Comparison of ENCODE assay signal across 15 cellular contexts in the genomic region with DNA sequence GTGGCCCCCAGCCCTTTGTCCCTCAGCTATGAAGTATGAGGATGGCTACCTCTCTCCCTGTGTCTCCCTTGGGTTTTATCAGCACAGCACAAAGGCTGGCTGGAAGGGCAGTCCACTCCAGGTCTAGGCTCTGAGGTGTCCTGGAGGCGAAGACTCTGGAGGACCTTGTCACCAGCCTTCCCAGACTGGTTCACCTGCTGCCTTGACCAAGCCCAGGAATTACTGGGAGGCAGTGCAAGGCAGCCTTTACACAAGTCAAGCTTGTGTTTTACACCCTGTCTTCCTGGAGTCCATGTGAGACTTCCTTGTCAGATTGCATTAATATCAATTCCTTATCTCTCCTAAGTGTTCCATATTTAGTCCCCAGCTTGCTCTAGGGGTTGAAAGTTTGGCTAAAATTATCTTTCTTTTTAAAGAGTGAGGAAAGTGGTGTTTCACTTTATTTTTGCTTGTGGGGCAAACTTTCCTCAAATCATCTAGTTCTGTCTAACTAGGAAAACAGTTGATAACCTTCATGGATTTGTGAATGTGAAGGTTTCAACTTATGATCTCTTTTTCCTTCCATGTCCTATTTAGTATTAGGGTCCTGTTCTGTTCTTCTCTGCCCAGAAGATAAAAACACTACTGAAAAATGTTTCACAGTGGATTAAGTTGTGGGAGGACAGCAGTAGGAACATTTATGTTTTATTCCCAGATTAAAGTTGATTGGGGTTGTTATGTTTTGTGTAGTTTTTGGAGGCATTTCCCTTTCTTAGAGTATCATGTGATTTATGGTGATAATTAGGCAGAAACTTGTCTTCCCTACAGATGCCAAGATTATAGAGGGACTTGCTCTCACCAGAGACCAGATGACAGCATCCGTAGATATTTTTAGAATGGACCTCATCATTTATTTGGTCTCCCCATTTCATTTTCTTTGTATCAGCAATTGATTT.
DNase-seq lines count a peak whose midpoint lies in the region; ATAC-seq and TF ChIP-seq lines count a peak whose summit lies in the region.
"Had no signal": no experiment of that assay in that cellular context is flagged by ENCODE, and none has a peak within 500 bp of the region (broad histone marks: within the 10 kb centered on the region; RNA-seq: fewer than 3 reads in every experiment).

No MANE protein-coding gene starts in this region.

- no peak for ATAC-seq in memory B cell (ENCODE audit: low read depth)
- no peak for ATAC-seq in HG02610 (IDR thresholded peaks at IDR 0.05; ENCODE audit: unreplicated experiment)
- ATAC-seq: T-cell had no signal

- WGBS in testis, 2 donors = 56 to 71% methylated on average over 2 of the region's 2 CpGs

- H3K36me3 ChIP-seq in ascending aorta (peaks cover 9 to 10% of the 10 kb centered on the region in 2 donors), testis (ENCODE audit: low read depth, missing control alignments) (no peaks in the 10 kb centered on the region)

- intact Hi-C loops in ascending aorta (cut with DNase I) = no loop called here
- intact Hi-C loops in testis (cut with DNase I; ENCODE audit: low total_unique reads) = no loop called here

- H3K4me1 ChIP-seq in ascending aorta = peaks cover 19 to 63% of the 10 kb centered on the region in 2 donors
- H3K4me1 ChIP-seq in testis = peaks cover 46% of the 10 kb centered on the region

- H3K9me3 ChIP-seq in ascending aorta (no peaks in the 10 kb centered on the region), testis (no peaks in the 10 kb centered on the region)
- H3K9me3 ChIP-seq: BLaER1 treated with 17β-estradiol and CSF1 and Interleukin-3, amounts not matched to agents 10 nM and 100 nM had no signal

- H3K27ac Mint-ChIP-seq in HFFc6 = peak overlapping the region; percentile 21; the same call in 1 of the 2 replicates
- H3K27ac Mint-ChIP-seq in memory B cell = peak overlapping the region; percentile 45

- H3K9me3 Mint-ChIP-seq in HFFc6 = no peaks in the 10 kb centered on the region
- no peaks in the 10 kb centered on the region for H3K9me3 Mint-ChIP-seq in memory B cell
- H3K9me3 Mint-ChIP-seq: T-cell had no signal

- H3K27me3 Mint-ChIP-seq in HFFc6 (ENCODE audit: insufficient read depth) (peaks cover 2% of the 10 kb centered on the region), memory B cell (no peaks in the 10 kb centered on the region)
- H3K27me3 Mint-ChIP-seq: T-cell had no signal

- H3K36me3 Mint-ChIP-seq in HFFc6 (ENCODE audit: low read depth) = peaks cover 10% of the 10 kb centered on the region
- peaks cover 11% of the 10 kb centered on the region for H3K36me3 Mint-ChIP-seq in memory B cell

- DNase-seq in HFFc6 = no peak
- no peak for DNase-seq in ascending aorta (ENCODE audit: low spot score in 2 of 2)
- no peak for DNase-seq in memory B cell (ENCODE audit: low spot score in 2 of 2)
- DNase-seq in testis = no peak
- no peak for DNase-seq in activated CD4-positive, alpha-beta T cell treated with anti-CD3 and anti-CD28 coated beads, Interleukin-2, amount 50 U/mL, for 48 hours
- no peak for DNase-seq in NCI-H1417 (lab: John Stamatoyannopoulos, UW)
- DNase-seq: activated CD8-positive, alpha-beta memory T cell treated with anti-CD3 and anti-CD28 coated beads for 24 hours; amniotic stem cell; cortex of kidney; glutamatergic neuron; NCI-H187; NCI-H524 treated with DMSO at 0.1 percent for 48 hours; T-cell had no signal

- no peak overlapping the region for H3K4me3 ChIP-seq in ascending aorta
- H3K4me3 ChIP-seq in testis = no peak overlapping the region
- H3K4me3 ChIP-seq: BLaER1 treated with 17β-estradiol and CSF1 and Interleukin-3, amounts not matched to agents 10 nM and 100 nM had no signal

- no peak for TF ChIP-seq CTCF in HFFc6 (IDR thresholded peaks at IDR 0.05)
- TF ChIP-seq CTCF in ascending aorta (IDR thresholded peaks at IDR 0.05) = no peak
- no peak for TF ChIP-seq CTCF in testis (IDR thresholded peaks at IDR 0.05)

- no peak for TF ChIP-seq POLR2A in testis (IDR thresholded peaks at IDR 0.05)

- H3K4me3 Mint-ChIP-seq in HFFc6 = no peak overlapping the region
- H3K4me3 Mint-ChIP-seq in memory B cell = no peak overlapping the region
- H3K4me3 Mint-ChIP-seq: T-cell had no signal

- H3K27ac ChIP-seq in ascending aorta = peak overlapping the region; percentile 46 to 48
- H3K27ac ChIP-seq in testis = peak overlapping the region; percentile 46 to 47

- no peaks in the 10 kb centered on the region for H3K27me3 ChIP-seq in ascending aorta
- no peaks in the 10 kb centered on the region for H3K27me3 ChIP-seq in testis
- H3K27me3 ChIP-seq: BLaER1 treated with 17β-estradiol and CSF1 and Interleukin-3, amounts not matched to agents 10 nM and 100 nM had no signal

- H3K4me1 Mint-ChIP-seq in HFFc6 (ENCODE audit: low read depth) (peaks cover 66% of the 10 kb centered on the region), memory B cell (peaks cover 33% of the 10 kb centered on the region)
